15 cellular contexts compared by ENCODE assay signal in the genomic region with DNA sequence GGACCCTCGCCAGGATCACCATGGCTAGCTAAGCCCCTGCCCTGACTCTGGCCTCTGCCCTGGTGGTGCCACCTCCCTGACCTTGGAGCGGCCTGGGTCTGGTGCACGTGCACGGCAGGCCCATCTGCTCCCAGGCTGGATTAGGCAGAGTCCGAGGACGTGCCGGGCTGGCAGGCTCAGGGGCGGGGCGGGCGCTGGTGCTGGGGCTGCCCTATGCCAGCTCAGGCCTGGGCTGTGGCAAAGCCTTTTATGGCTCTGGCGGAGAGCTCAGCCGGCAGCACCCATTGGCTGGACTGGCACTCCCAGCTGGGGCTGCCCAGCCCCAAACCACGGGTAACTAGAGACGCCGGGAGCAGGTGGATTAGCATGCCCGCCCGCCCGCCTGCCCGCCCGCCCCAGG. TPM values are rescaled to one million over a fixed set of nuclear protein-coding genes. Genes with fewer than 3 reads are reported as not detected.
DNase-seq lines count a peak whose midpoint lies in the region; ATAC-seq and TF ChIP-seq lines count a peak whose summit lies in the region.
"Had no signal": no experiment of that assay in that cellular context is flagged by ENCODE, and none has a peak within 500 bp of the region (broad histone marks: within the 10 kb centered on the region; RNA-seq: fewer than 3 reads in every experiment).

No MANE protein-coding gene starts in this region.

- no peaks in the 10 kb centered on the region for H4K20me1 ChIP-seq in mammary epithelial cell (ENCODE audit: insufficient read depth, low read length)

- POLR2A ChIA-PET in MCF 10A (lab: Yijun Ruan, JAX): interaction anchor here (1.1 to 1.6 kb wide), 2 partner anchors 13 to 14 kb away, joined by 3 read pairs; no protein-coding TSS in a partner anchor
- POLR2A ChIA-PET in CD8-positive, alpha-beta T cell (lab: Charles Lee): no interaction called here

- ATAC-seq in CD8-positive, alpha-beta T cell: no peak
- ATAC-seq: A549 had no signal

- TF ChIP-seq CTCF in MCF 10A (IDR thresholded peaks at IDR 0.05; ENCODE audit: unreplicated experiment) (no peak), mammary epithelial cell (conservative IDR thresholded peaks at IDR 0.05 in 1 of 2, IDR thresholded peaks at IDR 0.05 in 1 of 2; ENCODE audit: extremely low read depth in 1 of 2, insufficient read depth in 1 of 2, low read depth in 1 of 2, low read length in 2 of 2) (no peak)
- TF ChIP-seq CTCF in CD8-positive, alpha-beta T cell (IDR thresholded peaks at IDR 0.05): no peak

- H2BK120ac ChIP-seq in mesenchymal stem cell (ENCODE audit: low read depth, low read length): no peak overlapping the region

- H3K4me2 ChIP-seq in mammary epithelial cell (ENCODE audit: insufficient read depth, low read depth, low read length) (no peak overlapping the region), mesenchymal stem cell (ENCODE audit: low read length, poor library complexity, severe bottlenecking) (no peak overlapping the region)
- H3K4me2 ChIP-seq: A549 had no signal

- no peaks in the 10 kb centered on the region for H3K27me3 ChIP-seq in mammary epithelial cell (ENCODE audit: insufficient read depth, low read length)
- H3K27me3 ChIP-seq in mesenchymal stem cell (ENCODE audit: control insufficient read depth in 1 of 2, insufficient read depth in 1 of 2, low read length in 2 of 2): peaks cover 0 to 2% of the 10 kb centered on the region in 2 experiments
- no peaks in the 10 kb centered on the region for H3K27me3 ChIP-seq in CD8-positive, alpha-beta T cell (ENCODE audit: insufficient read depth, low read length)

- H3K14ac ChIP-seq in mesenchymal stem cell (ENCODE audit: low read length in 2 of 2): no peak overlapping the region

- in situ Hi-C loops in mammary epithelial cell (cut with MboI; ENCODE audit: low sequenced_read_pairs in 2 of 2): no loop called here
- in situ Hi-C loops in T47D (cut with HindIII; ENCODE audit: low pct_unique_long_range_greater_than_20kb, low sequenced_read_pairs): no loop called here

- peaks cover 50% of the 10 kb centered on the region for H3K4me1 Mint-ChIP-seq in MCF 10A (ENCODE audit: insufficient read depth, unreplicated experiment)
- H3K4me1 Mint-ChIP-seq in CD8-positive, alpha-beta T cell (ENCODE audit: low read depth): no peaks in the 10 kb centered on the region

- H3K23ac ChIP-seq in mesenchymal stem cell (ENCODE audit: low read length in 2 of 2): no peak overlapping the region

- no peaks in the 10 kb centered on the region for H3K9me3 ChIP-seq in mammary epithelial cell (replicated peaks; ENCODE audit: insufficient read depth, low read length)
- no peaks in the 10 kb centered on the region for H3K9me3 ChIP-seq in mesenchymal stem cell (ENCODE audit: control insufficient read depth, low read length)
- H3K9me3 ChIP-seq in CD8-positive, alpha-beta T cell (ENCODE audit: low read length): no peaks in the 10 kb centered on the region
- H3K9me3 ChIP-seq: A549 had no signal

- dilution Hi-C loops in mammary epithelial cell (cut with HindIII; ENCODE audit: low sequenced_read_pairs): no loop called here

- H2AK5ac ChIP-seq in mesenchymal stem cell (ENCODE audit: low read length, severe bottlenecking): peak overlapping the region; percentile 21

- H3K4me3 ChIP-seq in mammary epithelial cell (replicated peaks in 1 of 3; ENCODE audit: insufficient read depth in 1 of 3, low read depth in 2 of 3, low read length in 3 of 3) (no peak overlapping the region), mesenchymal stem cell (ENCODE audit: insufficient read depth in 1 of 2, low read depth in 1 of 2, low read length in 2 of 2) (no peak overlapping the region)
- H3K4me3 ChIP-seq in CD8-positive, alpha-beta T cell (ENCODE audit: low read depth, low read length): no peak overlapping the region
- H3K4me3 ChIP-seq: A549 had no signal

- no peaks in the 10 kb centered on the region for H3K79me2 ChIP-seq in mammary epithelial cell (ENCODE audit: insufficient read depth, low read length)

- peak overlapping the region; percentile 73 for H3K27ac Mint-ChIP-seq in MCF 10A (ENCODE audit: low read depth, unreplicated experiment)
- H3K27ac Mint-ChIP-seq in CD8-positive, alpha-beta T cell: no peak overlapping the region

- 100% methylated on average over 4 of the region's 20 CpGs for WGBS in mammary epithelial cell (ENCODE audit: low coverage, missing lambda C conversion rate)
- 94% methylated on average over 20 of the region's 20 CpGs for WGBS in mesenchymal stem cell

- no peak overlapping the region for H3K18ac ChIP-seq in mesenchymal stem cell (ENCODE audit: low read depth in 1 of 2, low read length in 2 of 2)

- BruUV-seq in MCF 10A (replicated peaks; lab: Mats Ljungman, UMichigan): no TSS peak
- BruUV-seq in mammary epithelial cell (replicated peaks; lab: Mats Ljungman, UMichigan): no TSS peak

- no peaks in the 10 kb centered on the region for H3K9me3 Mint-ChIP-seq in MCF 10A (ENCODE audit: unreplicated experiment)
- no peaks in the 10 kb centered on the region for H3K9me3 Mint-ChIP-seq in CD8-positive, alpha-beta T cell
- H3K9me3 Mint-ChIP-seq: CD8-positive, alpha-beta memory T cell; nephron progenitor cell had no signal

- no peak overlapping the region for H4K8ac ChIP-seq in mesenchymal stem cell (ENCODE audit: low read length)

- intact Hi-C loops in MCF 10A (cut with micrococcal nuclease) (no loop called here), mammary epithelial cell (cut with micrococcal nuclease) (no loop called here)
- intact Hi-C loops in CD8-positive, alpha-beta T cell (cut with DNase I, micrococcal nuclease): no loop called here

- H3K36me3 Mint-ChIP-seq in MCF 10A (ENCODE audit: insufficient read depth, unreplicated experiment): peaks cover 6% of the 10 kb centered on the region
- no peaks in the 10 kb centered on the region for H3K36me3 Mint-ChIP-seq in CD8-positive, alpha-beta T cell
- H3K36me3 Mint-ChIP-seq: CD8-positive, alpha-beta memory T cell had no signal

- no peak overlapping the region for H2AFZ ChIP-seq in mammary epithelial cell (ENCODE audit: low read depth, low read length)
- H2AFZ ChIP-seq in mesenchymal stem cell (ENCODE audit: low read depth, low read length): no peak overlapping the region

- no peak overlapping the region for H3K4me3 Mint-ChIP-seq in MCF 10A (ENCODE audit: unreplicated experiment)
- no peak overlapping the region for H3K4me3 Mint-ChIP-seq in CD8-positive, alpha-beta T cell
- H3K4me3 Mint-ChIP-seq: CD8-positive, alpha-beta memory T cell; nephron progenitor cell had no signal

- H3K4me1 ChIP-seq in mammary epithelial cell (ENCODE audit: insufficient read depth, low read length) (peaks cover 55% of the 10 kb centered on the region), mesenchymal stem cell (ENCODE audit: control insufficient read depth, insufficient read depth, low read depth, low read length) (peaks cover 41% of the 10 kb centered on the region)
- H3K4me1 ChIP-seq in CD8-positive, alpha-beta T cell (ENCODE audit: insufficient read depth, low read length): no peaks in the 10 kb centered on the region

- H3K9ac ChIP-seq in mammary epithelial cell (ENCODE audit: insufficient read depth, low read length): no peak overlapping the region
- H3K9ac ChIP-seq in mesenchymal stem cell (ENCODE audit: low read length): no peak overlapping the region

- no peak overlapping the region for H2BK15ac ChIP-seq in mesenchymal stem cell (ENCODE audit: low read depth, poor library complexity, severe bottlenecking)

- no peak overlapping the region for H2BK5ac ChIP-seq in mesenchymal stem cell (ENCODE audit: low read depth, low read length, poor library complexity, severe bottlenecking)

- no peaks in the 10 kb centered on the region for H3K79me1 ChIP-seq in mesenchymal stem cell (replicated peaks; ENCODE audit: low read length, poor library complexity, severe bottlenecking)

- no peak overlapping the region for H4K91ac ChIP-seq in mesenchymal stem cell (ENCODE audit: low read length)

- DNase-seq in MCF 10A (ENCODE audit: unreplicated experiment) (no peak), mammary epithelial cell (no peak), T47D (ENCODE audit: low read depth in 1 of 2, low spot score in 1 of 2) (peak; percentile 90 to 95), mesenchymal stem cell (no peak), T-helper 2 cell (no peak), COR-L47 (lab: John Stamatoyannopoulos, UW) (no peak)
- DNase-seq in CD8-positive, alpha-beta T cell: no peak
- no peak for DNase-seq in activated T-cell treated with anti-CD3 and anti-CD28 coated beads, Interleukin-2, amount 50 U/mL, for 48 hours
- DNase-seq: activated CD4-positive, alpha-beta T cell treated with anti-CD3 and anti-CD28 coated beads, Interleukin-2, amount 50 U/mL, for 48 hours; CD8-positive, alpha-beta memory T cell; GOT3; NCI-H2081 treated with DMSO at 0.1 percent for 48 hours; nephron progenitor cell; T-helper 9 cell had no signal

- H3K27ac ChIP-seq in mammary epithelial cell (ENCODE audit: insufficient read depth, low read depth, low read length) (no peak overlapping the region), mesenchymal stem cell (ENCODE audit: low read length, poor library complexity, severe bottlenecking) (no peak overlapping the region)
- no peak overlapping the region for H3K27ac ChIP-seq in CD8-positive, alpha-beta T cell (ENCODE audit: low read depth, low read length)

- no peak overlapping the region for H3K4ac ChIP-seq in mesenchymal stem cell (ENCODE audit: low read depth in 1 of 2, low read length in 2 of 2)

- H2BK12ac ChIP-seq in mesenchymal stem cell (ENCODE audit: low read length in 2 of 2): no peak overlapping the region

- H3K36me3 ChIP-seq in mammary epithelial cell (ENCODE audit: insufficient read depth, low read length) (no peaks in the 10 kb centered on the region), mesenchymal stem cell (ENCODE audit: control insufficient read depth in 1 of 2, insufficient read depth in 2 of 2, low read depth in 1 of 2, low read length in 2 of 2) (no peaks in the 10 kb centered on the region)
- H3K36me3 ChIP-seq in CD8-positive, alpha-beta T cell (ENCODE audit: insufficient read depth, low read length): no peaks in the 10 kb centered on the region

- CTCF ChIA-PET in MCF 10A (lab: Yijun Ruan, JAX): interaction anchor here (1.0 to 1.2 kb wide), 3 partner anchors 14 to 50 kb away, joined by 3 to 6 read pairs (median 3); a partner anchor contains a TSS
- CTCF ChIA-PET in mammary epithelial cell (lab: Charles Lee; ENCODE audit: low non-redundant PET): no interaction called here
- CTCF ChIA-PET in CD8-positive, alpha-beta T cell (lab: Charles Lee): interaction anchor here (1.6 kb wide), 1 partner anchor 14 kb away, joined by 4 read pairs; no protein-coding TSS in a partner anchor

- H3K27me3 Mint-ChIP-seq in MCF 10A (ENCODE audit: insufficient read depth, unreplicated experiment): no peaks in the 10 kb centered on the region
- peaks cover 6% of the 10 kb centered on the region for H3K27me3 Mint-ChIP-seq in CD8-positive, alpha-beta T cell (ENCODE audit: low read depth)

RNA-seq across cellular contexts. Expression of a gene that starts 17.1 kb away (rescaled TPM):
- 0.58 and 0.66 TPM in 2 replicates for total RNA-seq in MCF 10A (2022)
- 1 to 10 TPM in 1 of 2 donors, under 1 TPM in 1; 0.56 to 1.3 TPM for total RNA-seq in mammary epithelial cell
- 1.4 TPM for polyA plus RNA-seq in mammary epithelial cell
- polyA minus RNA-seq in mammary epithelial cell: not detected
- 0.15 TPM for polyA plus RNA-seq in mesenchymal stem cell (2013, experiment 1 of 2)
- polyA plus RNA-seq in mesenchymal stem cell (2013, experiment 2 of 2): 0.15 TPM
- under 1 TPM; 0.43 to 0.75 TPM for total RNA-seq in CD8-positive, alpha-beta T cell
- total RNA-seq: CD8-positive, alpha-beta memory T cell had no signal
- polyA plus RNA-seq: CD8-positive, alpha-beta memory T cell had no signal

Comparison
In these comparisons a context has a peak if more than half of its experiments do, and no peak if none do; other contexts are left out.
1. DNase-seq: peak in T47D (2 of 2); none in MCF 10A (single experiment), mammary epithelial cell (single experiment), mesenchymal stem cell (single experiment), CD8-positive, alpha-beta T cell (0 of 7), activated T-cell treated with anti-CD3 and anti-CD28 coated beads, Interleukin-2, amount 50 U/mL, for 48 hours (0 of 2), T-helper 2 cell (0 of 5) and COR-L47 (single experiment).